Comparison of ENCODE assay signal across 1 cellular context in genomic region chr9:6441269-6441668, GRCh38.
TF ChIP-seq lines count a peak whose summit lies in the region.

No MANE protein-coding gene starts in this region.

TF ChIP-seq in GM23338, 12 proteins besides CTCF, POLR2A, EP300 and RAD21 (continued from another document):
- no peak for TF ChIP-seq ZNF462 (CRISPR knock-in tag; IDR thresholded peaks at IDR 0.05)
- TF ChIP-seq EZH2 (IDR thresholded peaks at IDR 0.05; ENCODE audit: low read depth, unreplicated experiment): no peak
- TF ChIP-seq CREB1 (CRISPR knock-in tag; IDR thresholded peaks at IDR 0.05; ENCODE audit: low read depth): no peak
- no peak for TF ChIP-seq EZH2phosphoT487 (IDR thresholded peaks at IDR 0.05; ENCODE audit: unreplicated experiment)
- TF ChIP-seq STAT1 (IDR thresholded peaks at IDR 0.05; ENCODE audit: unreplicated experiment): no peak
- TF ChIP-seq NANOG (IDR thresholded peaks at IDR 0.05; ENCODE audit: borderline replicate concordance): no peak
- no peak for TF ChIP-seq ZNF331 (CRISPR knock-in tag; IDR thresholded peaks at IDR 0.05; ENCODE audit: low read depth)
- no peak for TF ChIP-seq ZNF114 (CRISPR knock-in tag; IDR thresholded peaks at IDR 0.05)
